1 cellular context compared by ENCODE assay signal in the genomic region with DNA sequence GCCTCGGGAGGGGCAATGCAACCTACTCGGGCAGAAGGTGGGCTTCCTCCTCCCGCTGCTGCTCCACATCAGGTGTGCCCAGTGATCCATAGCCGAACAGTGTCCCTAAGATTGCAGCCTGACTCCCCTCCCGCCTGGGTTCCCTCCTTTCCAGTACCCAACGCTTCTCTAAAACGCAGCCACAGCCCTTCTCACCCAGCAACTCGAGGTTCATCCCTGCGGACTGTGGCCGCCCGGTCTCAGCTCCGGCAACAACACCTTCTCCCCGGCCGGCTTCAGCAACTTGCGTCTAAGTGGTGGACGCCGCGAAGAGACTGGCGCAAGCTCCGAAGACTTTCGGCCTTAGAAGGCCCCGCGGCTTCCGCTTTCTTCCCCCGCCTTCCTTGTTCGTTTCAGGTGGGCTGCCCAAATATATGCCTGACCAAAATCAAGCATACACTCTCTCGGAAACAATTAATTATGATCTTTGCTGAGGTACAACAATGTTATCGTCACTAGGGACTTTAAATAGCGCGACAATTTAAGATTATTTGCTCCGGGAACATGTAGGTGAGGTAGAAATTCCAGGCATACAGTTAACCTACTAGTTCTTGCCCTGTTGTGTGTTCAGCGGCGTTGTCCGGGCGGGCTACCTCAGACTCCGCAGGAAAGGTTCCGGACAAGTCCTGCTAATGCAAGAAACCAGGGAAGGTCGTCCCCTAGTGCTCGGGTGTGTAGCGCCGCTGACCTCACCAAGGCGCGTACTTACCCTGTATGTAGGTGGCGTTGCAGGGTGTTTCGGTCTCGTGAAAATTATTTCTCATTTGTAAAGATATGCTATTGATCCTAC.
TF ChIP-seq lines count a peak whose summit lies in the region.

Gene RBBP5, minus strand, starts transcription at position 319 of the 829 bp plus-strand sequence. Its CDS starts 105 bp downstream, at position 214.

TF ChIP-seq in K562, 482 proteins besides CTCF, POLR2A, EP300 and RAD21 (continued from another document and continues in another):
- TF ChIP-seq REST (CRISPR knock-in tag; IDR thresholded peaks at IDR 0.05; ENCODE audit: low read depth) = 0 out of 2 replicates have a peak, but pooled peaks have one; percentile 20
- TF ChIP-seq SUPT5H (IDR thresholded peaks at IDR 0.05) = peak; percentile 99
- TF ChIP-seq ZNF121 (CRISPR knock-in tag; conservative IDR thresholded peaks at IDR 0.05) = no peak
- peak; percentile 72; the same call in 1 of the 2 replicates for TF ChIP-seq BMI1 (IDR thresholded peaks at IDR 0.05; ENCODE audit: low read length)
- TF ChIP-seq CEBPB (tag; IDR thresholded peaks at IDR 0.05) = peak; percentile 73
- TF ChIP-seq ZNF436 (CRISPR knock-in tag; IDR thresholded peaks at IDR 0.05) = no peak
- TF ChIP-seq RBM25 (IDR thresholded peaks at IDR 0.05; ENCODE audit: low read depth, low read length, severe bottlenecking) = peak; percentile 15
- TF ChIP-seq, protein P1, sequence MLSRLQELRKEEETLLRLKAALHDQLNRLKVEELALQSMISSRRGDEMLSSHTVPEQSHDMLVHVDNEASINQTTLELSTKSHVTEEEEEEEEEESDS (CRISPR knock-in tag; IDR thresholded peaks at IDR 0.05) = no peak
- TF ChIP-seq, protein P2, sequence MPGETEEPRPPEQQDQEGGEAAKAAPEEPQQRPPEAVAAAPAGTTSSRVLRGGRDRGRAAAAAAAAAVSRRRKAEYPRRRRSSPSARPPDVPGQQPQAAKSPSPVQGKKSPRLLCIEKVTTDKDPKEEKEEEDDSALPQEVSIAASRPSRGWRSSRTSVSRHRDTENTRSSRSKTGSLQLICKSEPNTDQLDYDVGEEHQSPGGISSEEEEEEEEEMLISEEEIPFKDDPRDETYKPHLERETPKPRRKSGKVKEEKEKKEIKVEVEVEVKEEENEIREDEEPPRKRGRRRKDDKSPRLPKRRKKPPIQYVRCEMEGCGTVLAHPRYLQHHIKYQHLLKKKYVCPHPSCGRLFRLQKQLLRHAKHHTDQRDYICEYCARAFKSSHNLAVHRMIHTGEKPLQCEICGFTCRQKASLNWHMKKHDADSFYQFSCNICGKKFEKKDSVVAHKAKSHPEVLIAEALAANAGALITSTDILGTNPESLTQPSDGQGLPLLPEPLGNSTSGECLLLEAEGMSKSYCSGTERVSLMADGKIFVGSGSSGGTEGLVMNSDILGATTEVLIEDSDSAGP (CRISPR knock-in tag; IDR thresholded peaks at IDR 0.05) = peak; percentile 83
- TF ChIP-seq ZFP1 (CRISPR knock-in tag; IDR thresholded peaks at IDR 0.05) = no peak
- TF ChIP-seq ZC3H4 (CRISPR knock-in tag; IDR thresholded peaks at IDR 0.05; ENCODE audit: borderline replicate concordance) = no peak
- TF ChIP-seq ZNF644 (tag; IDR thresholded peaks at IDR 0.05; ENCODE audit: low read depth) = peak; percentile 82; the same call in 1 of the 2 replicates
- no peak for TF ChIP-seq NR3C1 (CRISPR knock-in tag; IDR thresholded peaks at IDR 0.05)
- TF ChIP-seq GATA2 (CRISPR knock-in tag; IDR thresholded peaks at IDR 0.05) = no peak
- TF ChIP-seq BRCA1 (IDR thresholded peaks at IDR 0.05) = no peak
- no peak for TF ChIP-seq BRCA1 (CRISPR knock-in tag; IDR thresholded peaks at IDR 0.05)
- TF ChIP-seq ZBTB8A (IDR thresholded peaks at IDR 0.05; ENCODE audit: partially characterized antibody) = no peak
- TF ChIP-seq CHD4 (IDR thresholded peaks at IDR 0.05; ENCODE audit: insufficient read depth, insufficient replicate concordance, low read depth, low read length, poor library complexity, severe bottlenecking) = no peak
- TF ChIP-seq ZNF184 (CRISPR knock-in tag; IDR thresholded peaks at IDR 0.05) = no peak
- TF ChIP-seq SMARCC2 (IDR thresholded peaks at IDR 0.05; ENCODE audit: low read depth) = 0 out of 2 replicates have a peak, but pooled peaks have one; percentile 23
- peak; percentile 98 for TF ChIP-seq RBM39 (optimal IDR thresholded peaks at IDR 0.05; ENCODE audit: low read depth, low read length)
- TF ChIP-seq BACH1 (tag; IDR thresholded peaks at IDR 0.05) = peak; percentile 88
- TF ChIP-seq SIN3B (IDR thresholded peaks at IDR 0.05; ENCODE audit: low read depth) = peak; percentile 92
- TF ChIP-seq, protein P3, sequence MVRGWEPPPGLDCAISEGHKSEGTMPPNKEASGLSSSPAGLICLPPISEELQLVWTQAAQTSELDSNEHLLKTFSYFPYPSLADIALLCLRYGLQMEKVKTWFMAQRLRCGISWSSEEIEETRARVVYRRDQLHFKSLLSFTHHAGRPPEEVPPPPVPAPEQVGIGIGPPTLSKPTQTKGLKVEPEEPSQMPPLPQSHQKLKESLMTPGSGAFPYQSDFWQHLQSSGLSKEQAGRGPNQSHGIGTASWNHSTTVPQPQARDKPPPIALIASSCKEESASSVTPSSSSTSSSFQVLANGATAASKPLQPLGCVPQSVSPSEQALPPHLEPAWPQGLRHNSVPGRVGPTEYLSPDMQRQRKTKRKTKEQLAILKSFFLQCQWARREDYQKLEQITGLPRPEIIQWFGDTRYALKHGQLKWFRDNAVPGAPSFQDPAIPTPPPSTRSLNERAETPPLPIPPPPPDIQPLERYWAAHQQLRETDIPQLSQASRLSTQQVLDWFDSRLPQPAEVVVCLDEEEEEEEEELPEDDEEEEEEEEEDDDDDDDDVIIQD (CRISPR knock-in tag; IDR thresholded peaks at IDR 0.05) = no peak
- peak; percentile 89; the same call in 1 of the 2 replicates for TF ChIP-seq ZNF668 (CRISPR knock-in tag; IDR thresholded peaks at IDR 0.05)
- TF ChIP-seq C11orf30 (IDR thresholded peaks at IDR 0.05; ENCODE audit: low read depth) = peak; percentile 98
- 0 out of 2 replicates have a peak, but pooled peaks have one; percentile 65 for TF ChIP-seq DDX20 (tag; IDR thresholded peaks at IDR 0.05; ENCODE audit: low read depth)
- TF ChIP-seq ADNP (tag; IDR thresholded peaks at IDR 0.05) = no peak
- TF ChIP-seq, protein P4, sequence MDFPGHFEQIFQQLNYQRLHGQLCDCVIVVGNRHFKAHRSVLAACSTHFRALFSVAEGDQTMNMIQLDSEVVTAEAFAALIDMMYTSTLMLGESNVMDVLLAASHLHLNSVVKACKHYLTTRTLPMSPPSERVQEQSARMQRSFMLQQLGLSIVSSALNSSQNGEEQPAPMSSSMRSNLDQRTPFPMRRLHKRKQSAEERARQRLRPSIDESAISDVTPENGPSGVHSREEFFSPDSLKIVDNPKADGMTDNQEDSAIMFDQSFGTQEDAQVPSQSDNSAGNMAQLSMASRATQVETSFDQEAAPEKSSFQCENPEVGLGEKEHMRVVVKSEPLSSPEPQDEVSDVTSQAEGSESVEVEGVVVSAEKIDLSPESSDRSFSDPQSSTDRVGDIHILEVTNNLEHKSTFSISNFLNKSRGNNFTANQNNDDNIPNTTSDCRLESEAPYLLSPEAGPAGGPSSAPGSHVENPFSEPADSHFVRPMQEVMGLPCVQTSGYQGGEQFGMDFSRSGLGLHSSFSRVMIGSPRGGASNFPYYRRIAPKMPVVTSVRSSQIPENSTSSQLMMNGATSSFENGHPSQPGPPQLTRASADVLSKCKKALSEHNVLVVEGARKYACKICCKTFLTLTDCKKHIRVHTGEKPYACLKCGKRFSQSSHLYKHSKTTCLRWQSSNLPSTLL (IDR thresholded peaks at IDR 0.05) = no peak
- peak; percentile 72; the same call in 1 of the 2 replicates for TF ChIP-seq PHB (CRISPR knock-in tag; IDR thresholded peaks at IDR 0.05)
- peak; percentile 66 to 85; a peak in 3 of 4 replicates for TF ChIP-seq SIX5 (IDR thresholded peaks at IDR 0.05; ENCODE audit: borderline replicate concordance in 1 of 2, insufficient read depth in 1 of 2, low read depth in 1 of 2, low read length in 2 of 2)
- peak; percentile 98 for TF ChIP-seq ELF1 (tag; IDR thresholded peaks at IDR 0.05)
- peak; percentile 51; the same call in 1 of the 2 replicates for TF ChIP-seq POLR2AphosphoS2 (IDR thresholded peaks at IDR 0.05; ENCODE audit: low read length)
- no peak for TF ChIP-seq GTF2B (IDR thresholded peaks at IDR 0.05; ENCODE audit: extremely low read depth, insufficient read length)
- peak; percentile 89 for TF ChIP-seq NR2C1 (IDR thresholded peaks at IDR 0.05)
- peak; percentile 95 for TF ChIP-seq NR2C1 (tag; IDR thresholded peaks at IDR 0.05)
- TF ChIP-seq ZNF134 (CRISPR knock-in tag; conservative IDR thresholded peaks at IDR 0.05) = no peak; the same call in 1 of the 2 replicates
- TF ChIP-seq SLC30A9 (CRISPR knock-in tag; IDR thresholded peaks at IDR 0.05) = no peak; the same call in 1 of the 2 replicates
- TF ChIP-seq DACH1 (IDR thresholded peaks at IDR 0.05; ENCODE audit: partially characterized antibody) = peak; percentile 98
- peak; percentile 70 for TF ChIP-seq NFIC (IDR thresholded peaks at IDR 0.05)
- peak; percentile 87 for TF ChIP-seq ZFX (CRISPR knock-in tag; IDR thresholded peaks at IDR 0.05)
- no peak; the same call in 1 of the 2 replicates for TF ChIP-seq ZKSCAN8 (CRISPR knock-in tag; IDR thresholded peaks at IDR 0.05)
- TF ChIP-seq, protein P5, sequence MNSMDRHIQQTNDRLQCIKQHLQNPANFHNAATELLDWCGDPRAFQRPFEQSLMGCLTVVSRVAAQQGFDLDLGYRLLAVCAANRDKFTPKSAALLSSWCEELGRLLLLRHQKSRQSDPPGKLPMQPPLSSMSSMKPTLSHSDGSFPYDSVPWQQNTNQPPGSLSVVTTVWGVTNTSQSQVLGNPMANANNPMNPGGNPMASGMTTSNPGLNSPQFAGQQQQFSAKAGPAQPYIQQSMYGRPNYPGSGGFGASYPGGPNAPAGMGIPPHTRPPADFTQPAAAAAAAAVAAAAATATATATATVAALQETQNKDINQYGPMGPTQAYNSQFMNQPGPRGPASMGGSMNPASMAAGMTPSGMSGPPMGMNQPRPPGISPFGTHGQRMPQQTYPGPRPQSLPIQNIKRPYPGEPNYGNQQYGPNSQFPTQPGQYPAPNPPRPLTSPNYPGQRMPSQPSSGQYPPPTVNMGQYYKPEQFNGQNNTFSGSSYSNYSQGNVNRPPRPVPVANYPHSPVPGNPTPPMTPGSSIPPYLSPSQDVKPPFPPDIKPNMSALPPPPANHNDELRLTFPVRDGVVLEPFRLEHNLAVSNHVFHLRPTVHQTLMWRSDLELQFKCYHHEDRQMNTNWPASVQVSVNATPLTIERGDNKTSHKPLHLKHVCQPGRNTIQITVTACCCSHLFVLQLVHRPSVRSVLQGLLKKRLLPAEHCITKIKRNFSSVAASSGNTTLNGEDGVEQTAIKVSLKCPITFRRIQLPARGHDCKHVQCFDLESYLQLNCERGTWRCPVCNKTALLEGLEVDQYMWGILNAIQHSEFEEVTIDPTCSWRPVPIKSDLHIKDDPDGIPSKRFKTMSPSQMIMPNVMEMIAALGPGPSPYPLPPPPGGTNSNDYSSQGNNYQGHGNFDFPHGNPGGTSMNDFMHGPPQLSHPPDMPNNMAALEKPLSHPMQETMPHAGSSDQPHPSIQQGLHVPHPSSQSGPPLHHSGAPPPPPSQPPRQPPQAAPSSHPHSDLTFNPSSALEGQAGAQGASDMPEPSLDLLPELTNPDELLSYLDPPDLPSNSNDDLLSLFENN (IDR thresholded peaks at IDR 0.05; ENCODE audit: low read depth in 2 of 2, low read length in 2 of 2) = peak in 1 of 2 experiments; percentile 44; a peak in 2 of 4 replicates
- TF ChIP-seq MCM5 (IDR thresholded peaks at IDR 0.05; ENCODE audit: low read depth) = no peak
- 0 out of 2 replicates have a peak, but pooled peaks have one; percentile 40 for TF ChIP-seq KLF6 (CRISPR knock-in tag; IDR thresholded peaks at IDR 0.05; ENCODE audit: borderline replicate concordance)
- no peak for TF ChIP-seq ZBTB49 (CRISPR knock-in tag; IDR thresholded peaks at IDR 0.05; ENCODE audit: borderline replicate concordance)
- no peak for TF ChIP-seq FIP1L1 (IDR thresholded peaks at IDR 0.05; ENCODE audit: low read depth, low read length, poor library complexity, severe bottlenecking)
- TF ChIP-seq CBX2 (IDR thresholded peaks at IDR 0.05; ENCODE audit: insufficient read depth, low read length, poor library complexity, severe bottlenecking) = no peak
- TF ChIP-seq ZNF146 (CRISPR knock-in tag; IDR thresholded peaks at IDR 0.05; ENCODE audit: unreplicated experiment) = no peak
